17 cellular contexts compared by ENCODE assay signal in the genomic region with DNA sequence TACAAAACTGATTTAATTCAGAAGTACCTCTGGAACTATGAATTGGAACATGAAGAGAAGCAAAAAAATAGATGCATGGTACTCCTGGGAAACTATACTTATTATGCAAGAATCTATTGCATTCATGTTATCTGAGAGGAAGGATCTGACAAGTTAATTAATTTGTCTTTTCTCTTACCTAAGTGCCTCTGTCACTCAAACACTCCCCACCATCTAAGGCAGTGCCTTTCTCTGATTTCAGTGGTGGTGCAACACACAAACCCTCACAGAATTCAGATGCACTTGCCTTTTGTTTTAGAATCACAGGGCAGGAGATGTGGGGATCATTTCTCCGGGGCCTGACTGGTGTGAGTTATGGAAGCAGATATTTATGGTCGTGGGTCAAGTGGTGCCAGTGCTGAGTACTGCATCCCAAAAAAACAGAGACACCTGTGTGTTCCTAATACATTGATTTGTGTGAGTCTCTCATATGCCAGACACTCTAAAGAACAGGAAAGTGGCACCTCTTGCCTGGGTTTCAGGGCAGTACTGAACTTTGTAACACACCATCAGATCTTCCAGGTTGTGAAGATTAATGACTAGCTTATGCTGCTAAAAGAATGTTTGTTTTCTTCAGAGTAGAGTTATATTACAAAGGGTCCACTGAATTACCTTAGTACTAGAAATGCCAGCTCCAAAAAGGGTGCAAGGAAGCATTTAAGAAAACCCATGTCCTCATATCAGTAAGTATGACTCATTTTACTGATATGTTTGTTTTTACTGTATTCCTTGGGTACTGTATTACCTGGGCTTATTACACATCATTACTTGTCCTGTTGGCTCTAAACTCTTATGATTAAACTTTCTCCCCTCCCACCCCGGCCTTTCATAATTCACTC. TPM values are rescaled to one million over a fixed set of nuclear protein-coding genes. Genes with fewer than 3 reads are reported as not detected.
DNase-seq lines count a peak whose midpoint lies in the region; ATAC-seq and TF ChIP-seq lines count a peak whose summit lies in the region.
"Had no signal": no experiment of that assay in that cellular context is flagged by ENCODE, and none has a peak within 500 bp of the region (broad histone marks: within the 10 kb centered on the region; RNA-seq: fewer than 3 reads in every experiment).

No MANE protein-coding gene starts in this region.

- no peak overlapping the region for H3K9ac ChIP-seq in neuronal stem cell (ENCODE audit: low read depth, low read length, poor library complexity)

- H3K36me3 Mint-ChIP-seq in naive thymus-derived CD4-positive, alpha-beta T cell: no peaks in the 10 kb centered on the region
- H3K36me3 Mint-ChIP-seq: activated CD4-positive, alpha-beta memory T cell treated with anti-CD3 and anti-CD28 coated beads for 36 hours; CD4-positive, CD25-positive, alpha-beta regulatory T cell; naive thymus-derived CD8-positive, alpha-beta T cell had no signal

- POLR2A ChIA-PET in PC-9 (lab: Charles Lee; ENCODE audit: unreplicated experiment): no interaction called here
- POLR2A ChIA-PET in naive thymus-derived CD4-positive, alpha-beta T cell (lab: Charles Lee): no interaction called here

- H3K27ac Mint-ChIP-seq in naive thymus-derived CD4-positive, alpha-beta T cell: no peak overlapping the region
- H3K27ac Mint-ChIP-seq: activated CD4-positive, alpha-beta memory T cell treated with anti-CD3 and anti-CD28 coated beads for 36 hours; activated T-cell treated with anti-CD3 and anti-CD28 coated beads, Interleukin-2, amount 50 U/mL, for 24 hours; CD4-positive, CD25-positive, alpha-beta regulatory T cell; naive thymus-derived CD8-positive, alpha-beta T cell had no signal

- H3K18ac ChIP-seq in neuronal stem cell (ENCODE audit: low read length): no peak overlapping the region

- H3K23ac ChIP-seq in neuronal stem cell (ENCODE audit: low read depth, low read length, poor library complexity): no peak overlapping the region

- H3K79me2 ChIP-seq in PC-9 (ENCODE audit: low read depth): no peaks in the 10 kb centered on the region

- WGBS in neuronal stem cell (ENCODE audit: extremely low coverage in 2 of 2, insufficient read length in 2 of 2, insufficient replicate concordance in 1 of 2), 2 donors: no CpG with 5 or more reads among the region's 3 CpGs

- no peak overlapping the region for H2BK15ac ChIP-seq in neuronal stem cell (ENCODE audit: low read length)

- no peaks in the 10 kb centered on the region for H3K9me3 Mint-ChIP-seq in naive thymus-derived CD4-positive, alpha-beta T cell
- H3K9me3 Mint-ChIP-seq: activated CD4-positive, alpha-beta memory T cell treated with anti-CD3 and anti-CD28 coated beads for 36 hours; activated T-cell treated with anti-CD3 and anti-CD28 coated beads, Interleukin-2, amount 50 U/mL, for 24 hours; CD4-positive, CD25-positive, alpha-beta regulatory T cell had no signal

- H3K4me2 ChIP-seq in PC-9: peak overlapping the region; percentile 77
- H3K4me2 ChIP-seq in neuronal stem cell (ENCODE audit: insufficient read depth, low read length, poor library complexity, severe bottlenecking): no peak overlapping the region

- TF ChIP-seq CTCF in PC-9 (conservative IDR thresholded peaks at IDR 0.05): no peak

- H3K4me1 ChIP-seq in PC-9 (replicated peaks; ENCODE audit: insufficient read depth): peaks cover 26% of the 10 kb centered on the region
- peaks cover 2 to 8% of the 10 kb centered on the region in 2 donors for H3K4me1 ChIP-seq in neuronal stem cell (ENCODE audit: control insufficient read depth in 2 of 2, insufficient read depth in 1 of 2, low read depth in 1 of 2, low read length in 2 of 2)
- H3K4me1 ChIP-seq in naive thymus-derived CD4-positive, alpha-beta T cell (ENCODE audit: control insufficient read depth in 2 of 2, insufficient read depth in 2 of 2, low read length in 2 of 2): no peaks in the 10 kb centered on the region
- H3K4me1 ChIP-seq: prostate gland, thyroid gland had no signal

- no peak for ATAC-seq in GM19467 (IDR thresholded peaks at IDR 0.05; ENCODE audit: unreplicated experiment)
- ATAC-seq in naive thymus-derived CD4-positive, alpha-beta T cell: no peak
- no peak for ATAC-seq in HG03571 (IDR thresholded peaks at IDR 0.05; ENCODE audit: unreplicated experiment)
- ATAC-seq: naive thymus-derived CD8-positive, alpha-beta T cell; Right ventricle myocardium inferior had no signal

- no peaks in the 10 kb centered on the region for H3K27me3 ChIP-seq in PC-9 (ENCODE audit: insufficient read depth, low read depth)
- no peaks in the 10 kb centered on the region for H3K27me3 ChIP-seq in neuronal stem cell (ENCODE audit: control insufficient read depth in 3 of 3, insufficient read depth in 3 of 3, low read depth in 1 of 3, low read length in 3 of 3)
- no peaks in the 10 kb centered on the region for H3K27me3 ChIP-seq in naive thymus-derived CD4-positive, alpha-beta T cell (ENCODE audit: control insufficient read depth in 2 of 2, insufficient read depth in 2 of 2, low read length in 2 of 2)
- H3K27me3 ChIP-seq: thyroid gland had no signal

- peaks cover 15% of the 10 kb centered on the region for H3F3A ChIP-seq in PC-9 (ENCODE audit: insufficient read depth, low read depth)

- in situ Hi-C loops in Caki2 (cut with HindIII; ENCODE audit: low pct_unique_long_range_greater_than_20kb, low sequenced_read_pairs): no loop called here

- H4K20me1 ChIP-seq in PC-9 (ENCODE audit: insufficient read depth): no peaks in the 10 kb centered on the region

- H2AFZ ChIP-seq in PC-9 (peak overlapping the region; percentile 79), neuronal stem cell (ENCODE audit: low read length) (peak overlapping the region; percentile 80)

- H4K8ac ChIP-seq in neuronal stem cell (ENCODE audit: low read depth, low read length): no peak overlapping the region

- H3K9me2 ChIP-seq in PC-9 (ENCODE audit: insufficient read depth): no peaks in the 10 kb centered on the region

- no peak overlapping the region for H2BK120ac ChIP-seq in neuronal stem cell (ENCODE audit: low read depth, low read length)

- H2BK12ac ChIP-seq in neuronal stem cell (ENCODE audit: low read length): no peak overlapping the region

- no peak overlapping the region for H4K91ac ChIP-seq in neuronal stem cell (ENCODE audit: low read depth, low read length, poor library complexity)

- no peak overlapping the region for H2AK5ac ChIP-seq in neuronal stem cell (ENCODE audit: low read depth, low read length)

- H3K14ac ChIP-seq in neuronal stem cell (ENCODE audit: low read length): no peak overlapping the region

- H3K4me3 ChIP-seq in PC-9 (peak overlapping the region; percentile 38; the same call in 1 of the 2 replicates), neuronal stem cell (ENCODE audit: low read length in 2 of 2) (no peak overlapping the region)
- no peak overlapping the region for H3K4me3 ChIP-seq in naive thymus-derived CD4-positive, alpha-beta T cell (ENCODE audit: low read length)
- H3K4me3 ChIP-seq: prostate gland, thyroid gland had no signal

- no peaks in the 10 kb centered on the region for H3K36me3 ChIP-seq in PC-9 (ENCODE audit: low read depth)
- no peaks in the 10 kb centered on the region for H3K36me3 ChIP-seq in neuronal stem cell (replicated peaks in 1 of 2; ENCODE audit: control insufficient read depth in 2 of 2, insufficient read depth in 2 of 2, low read length in 2 of 2)
- H3K36me3 ChIP-seq in naive thymus-derived CD4-positive, alpha-beta T cell (ENCODE audit: control insufficient read depth in 2 of 3, insufficient read depth in 3 of 3, low read length in 3 of 3): no peaks in the 10 kb centered on the region
- H3K36me3 ChIP-seq: prostate gland, thyroid gland had no signal

- no peak overlapping the region for H2BK5ac ChIP-seq in neuronal stem cell (ENCODE audit: low read length)

- H3K27ac ChIP-seq in PC-9 (peak overlapping the region; percentile 78), epithelial cell of prostate (peak overlapping the region; percentile 55), neuronal stem cell (replicated peaks; ENCODE audit: low read length) (no peak overlapping the region)
- no peak overlapping the region for H3K27ac ChIP-seq in naive thymus-derived CD4-positive, alpha-beta T cell (ENCODE audit: low read depth, low read length)
- H3K27ac ChIP-seq: prostate gland, thyroid gland had no signal

- intact Hi-C loops in PC-9 (cut with micrococcal nuclease; ENCODE audit: unreplicated experiment): no loop called here
- intact Hi-C loops in naive thymus-derived CD4-positive, alpha-beta T cell (cut with micrococcal nuclease): no loop called here

- H3K27me3 Mint-ChIP-seq in naive thymus-derived CD4-positive, alpha-beta T cell: peaks cover 0 to 9% (median 5%) of the 10 kb centered on the region in 5 donors

- CTCF ChIA-PET in PC-9 (lab: Charles Lee): no interaction called here
- CTCF ChIA-PET in naive thymus-derived CD4-positive, alpha-beta T cell (lab: Charles Lee): no interaction called here

- H3K4ac ChIP-seq in neuronal stem cell (ENCODE audit: low read length): no peak overlapping the region

- H3K79me1 ChIP-seq in neuronal stem cell (ENCODE audit: low read depth, low read length): no peaks in the 10 kb centered on the region

- H3K9me3 ChIP-seq in PC-9 (ENCODE audit: insufficient read depth, low read depth): no peaks in the 10 kb centered on the region
- H3K9me3 ChIP-seq in neuronal stem cell (replicated peaks in 1 of 2; ENCODE audit: control insufficient read depth in 2 of 2, insufficient read depth in 1 of 2, low read depth in 1 of 2, low read length in 2 of 2): no peaks in the 10 kb centered on the region
- no peaks in the 10 kb centered on the region for H3K9me3 ChIP-seq in naive thymus-derived CD4-positive, alpha-beta T cell (ENCODE audit: control insufficient read depth in 2 of 3, low read length in 3 of 3)
- H3K9me3 ChIP-seq: prostate gland, thyroid gland had no signal

- H3K4me1 Mint-ChIP-seq in naive thymus-derived CD4-positive, alpha-beta T cell: peaks cover 0 to 2% (median 0%) of the 10 kb centered on the region in 7 donors
- H3K4me1 Mint-ChIP-seq: CD4-positive, CD25-positive, alpha-beta regulatory T cell; naive thymus-derived CD8-positive, alpha-beta T cell had no signal

- no peak overlapping the region for H3K4me3 Mint-ChIP-seq in naive thymus-derived CD4-positive, alpha-beta T cell
- H3K4me3 Mint-ChIP-seq: activated CD4-positive, alpha-beta memory T cell treated with anti-CD3 and anti-CD28 coated beads for 36 hours; activated T-cell treated with anti-CD3 and anti-CD28 coated beads, Interleukin-2, amount 50 U/mL, for 24 hours; CD4-positive, CD25-positive, alpha-beta regulatory T cell; naive thymus-derived CD8-positive, alpha-beta T cell had no signal

- BruUV-seq in PC-9 (replicated peaks; lab: Mats Ljungman, UMichigan): no TSS peak

- DNase-seq in Caki2 (ENCODE audit: low read depth) (peak; percentile 1), PC-9 (peak in 1 of 2 experiments; percentile 86), epithelial cell of prostate (ENCODE audit: low read depth, low spot score) (peak; percentile 43), neuronal stem cell (ENCODE audit: low spot score) (no peak)
- DNase-seq in naive thymus-derived CD4-positive, alpha-beta T cell: no peak
- no peak for DNase-seq in stimulated activated CD4-positive, alpha-beta T cell treated with anti-CD3 and anti-CD28 coated beads, Interleukin-15, amount 100 ng/mL, for 24 hours
- DNase-seq: activated CD4-positive, alpha-beta memory T cell treated with anti-CD3 and anti-CD28 coated beads for 36 hours; activated naive CD4-positive, alpha-beta T cell treated with anti-CD3 and anti-CD28 coated beads, Interleukin-2, amount 50 U/mL, for 16 hours; activated T-cell treated with anti-CD3 and anti-CD28 coated beads, Interleukin-2, amount 50 U/mL, for 24 hours; CD4-positive, CD25-positive, alpha-beta regulatory T cell; naive thymus-derived CD8-positive, alpha-beta T cell; NK-92 treated with Interleukin-12 subunit alpha and Interleukin-12 subunit beta, amount 100 ng/mL, for 24 hours; thyroid gland had no signal

RNA-seq across cellular contexts. Expression of a gene that starts 52.7 kb away (rescaled TPM):
- 4.1 and 5.2 TPM in 2 replicates for total RNA-seq in Caki2 (2014; rRNA removed; shearing (Covaris generic); ENCODE audit: low replicate concordance)
- 4.4 and 4.9 TPM in 2 replicates for total RNA-seq in PC-9 (2021)
- 30.6 TPM for polyA plus RNA-seq in neuronal stem cell (2013, experiment 1 of 2)
- 32.0 TPM for polyA plus RNA-seq in neuronal stem cell (2013, experiment 2 of 2)
- total RNA-seq in naive thymus-derived CD4-positive, alpha-beta T cell: 10 to 100 TPM; 12.2 to 65.8 (median 26.5) TPM
- polyA plus RNA-seq in naive thymus-derived CD4-positive, alpha-beta T cell: 10 to 100 TPM in 1 of 2 donors, 1 to 10 TPM in 1; 9.2 to 11.0 TPM

Comparison
In these comparisons a context has a peak if more than half of its experiments do, and no peak if none do; other contexts are left out.
1. DNase-seq: peak in Caki2 (single experiment) and epithelial cell of prostate (single experiment); none in neuronal stem cell (single experiment), naive thymus-derived CD4-positive, alpha-beta T cell (0 of 9) and stimulated activated CD4-positive, alpha-beta T cell treated with anti-CD3 and anti-CD28 coated beads, Interleukin-15, amount 100 ng/mL, for 24 hours (single experiment).
2. H3K27ac ChIP-seq: peak in PC-9 (single experiment) and epithelial cell of prostate (single experiment); none in neuronal stem cell (single experiment) and naive thymus-derived CD4-positive, alpha-beta T cell (single experiment).